In genomic region chr10:106571216-106571954, GRCh38 we compare ENCODE assay signal across 9 cellular contexts.
DNase-seq lines count a peak whose midpoint lies in the region; ATAC-seq, FAIRE-seq and TF ChIP-seq lines count a peak whose summit lies in the region.
"Had no signal": no experiment of that assay in that cellular context is flagged by ENCODE, and none has a peak within 500 bp of the region (broad histone marks: within the 10 kb centered on the region; RNA-seq: fewer than 3 reads in every experiment).

No MANE protein-coding gene starts in this region.

- no peaks in the 10 kb centered on the region for H3K27me3 ChIP-seq in heart right ventricle

- no peaks in the 10 kb centered on the region for H3K36me3 ChIP-seq in heart right ventricle

- no peak for FAIRE-seq in urothelium cell line (lab: Jason Lieb, UNC)

- in situ Hi-C loops in SK-MEL-5 (cut with HindIII; ENCODE audit: low pct_unique_long_range_greater_than_20kb, low sequenced_read_pairs) = no loop called here

- H3K4me3 ChIP-seq in heart right ventricle = no peak overlapping the region
- H3K4me3 ChIP-seq: skin epidermis had no signal

- ATAC-seq in heart right ventricle = peak in 2 of 8 donors; percentile 39 to 45
- ATAC-seq in HG02884 (IDR thresholded peaks at IDR 0.05; ENCODE audit: unreplicated experiment) = no peak

- no peak overlapping the region for H3K27ac ChIP-seq in heart right ventricle
- H3K27ac ChIP-seq: skin epidermis had no signal

- no peak for DNase-seq in heart right ventricle
- no peak for DNase-seq in cardiac septum (ENCODE audit: low spot score)
- DNase-seq in SK-MEL-5 (ENCODE audit: low read depth, low spot score) = peak; percentile 61
- peak; percentile 10 for DNase-seq in hepatic stellate cell (ENCODE audit: low spot score)
- peak; percentile 32 for DNase-seq in urothelium cell line (ENCODE audit: low spot score)
- no peak for DNase-seq in posterior vena cava (ENCODE audit: low spot score)
- no peak for DNase-seq in NCI-H345 treated with DMSO at 0.1 percent for 48 hours (lab: John Stamatoyannopoulos, UW; ENCODE audit: unreplicated experiment)

- intact Hi-C loops in heart right ventricle (cut with DNase I) = loop anchor here in 1 of 10 donors (10.0 kb wide), 1 partner anchor 617 kb away; no protein-coding TSS in a partner anchor
- intact Hi-C loops in cardiac septum (cut with DNase I) = no loop called here
- intact Hi-C loops in posterior vena cava (cut with DNase I) = no loop called here

- 37 to 43% methylated on average over 5 of the region's 5 CpGs for WGBS in heart right ventricle, 2 donors

- TF ChIP-seq CTCF in heart right ventricle (IDR thresholded peaks at IDR 0.05) = peak in 8 of 9 donors; percentile 24 to 61 (median 50)

- H3K4me1 ChIP-seq in heart right ventricle = peaks cover 0 to 6% (median 0%) of the 10 kb centered on the region in 9 donors

- no peaks in the 10 kb centered on the region for H3K9me3 ChIP-seq in heart right ventricle

Comparison
In these comparisons a context has a peak if more than half of its experiments do, and no peak if none do; other contexts are left out.
1. DNase-seq: peak in SK-MEL-5 (single experiment), hepatic stellate cell (single experiment) and urothelium cell line (single experiment); none in heart right ventricle (0 of 2), cardiac septum (single experiment), posterior vena cava (single experiment) and NCI-H345 treated with DMSO at 0.1 percent for 48 hours (single experiment).